16 cellular contexts compared by ENCODE assay signal in the genomic region with DNA sequence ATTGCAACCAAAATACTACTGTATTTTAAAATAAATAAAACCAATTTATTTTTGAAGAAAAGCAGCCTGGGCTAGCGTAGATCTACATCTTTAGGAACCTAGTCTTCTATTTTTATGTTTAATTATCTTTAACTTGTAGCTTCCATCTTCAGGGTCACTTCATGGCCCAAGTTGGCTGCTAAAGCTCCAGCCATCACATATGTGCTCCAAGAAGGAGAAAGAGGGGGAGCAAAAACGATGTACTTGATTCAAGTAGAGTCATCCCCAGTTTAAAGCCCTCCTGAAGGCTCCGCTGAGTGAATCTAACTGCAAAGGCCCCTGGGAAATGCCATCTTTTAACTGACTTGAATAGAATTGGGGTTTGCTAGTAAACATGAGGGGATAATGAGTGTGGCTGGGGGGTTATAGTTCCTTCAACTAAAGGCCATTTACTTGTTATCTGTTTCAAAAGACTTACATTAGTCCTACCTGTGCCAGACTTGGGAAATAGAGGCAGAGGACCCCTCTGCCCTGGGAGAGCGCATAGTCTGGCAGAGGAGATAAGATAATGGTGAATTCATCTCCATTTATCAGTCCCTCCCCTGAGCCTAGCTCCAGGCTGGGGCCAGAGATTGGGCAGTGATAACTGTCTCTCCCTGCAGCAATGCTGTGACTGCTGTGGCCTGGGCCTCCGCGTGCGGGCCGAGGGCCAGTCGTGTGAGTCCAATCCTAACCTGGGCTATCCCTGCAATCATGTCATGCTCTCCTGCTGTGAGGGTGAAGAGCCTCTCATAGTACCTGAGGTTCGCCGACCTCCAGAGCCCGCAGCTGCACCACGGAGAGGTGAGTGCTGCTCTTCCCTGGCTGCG.
A peak's percentile ranks its signal among the peaks of the same experiment; 100 is the strongest.
DNase-seq lines count a peak whose midpoint lies in the region; ATAC-seq and TF ChIP-seq lines count a peak whose summit lies in the region.
"Had no signal": no experiment of that assay in that cellular context is flagged by ENCODE, and none has a peak within 500 bp of the region (broad histone marks: within the 10 kb centered on the region; RNA-seq: fewer than 3 reads in every experiment).

No MANE protein-coding gene starts in this region.

- TF ChIP-seq CTCF in RWPE1 (conservative IDR thresholded peaks at IDR 0.05; ENCODE audit: low read depth) (no peak), chondrocyte (IDR thresholded peaks at IDR 0.05) (no peak)

- peaks cover 6% of the 10 kb centered on the region for H3K9me3 Mint-ChIP-seq in activated naive CD8-positive, alpha-beta T cell treated with anti-CD3 and anti-CD28 coated beads, Interleukin-2, amount 10 ng/mL, durations not matched to agents 7 days and 5 days
- peaks cover 6% of the 10 kb centered on the region for H3K9me3 Mint-ChIP-seq in activated naive CD8-positive, alpha-beta T cell treated with anti-CD3 and anti-CD28 coated beads, Interleukin-2, amount 50 U/mL, for 24 hours
- peaks cover 4% of the 10 kb centered on the region for H3K9me3 Mint-ChIP-seq in chondrocyte (ENCODE audit: low read depth)

- no peak for ATAC-seq in activated naive CD8-positive, alpha-beta T cell treated with anti-CD3 and anti-CD28 coated beads, Interleukin-2, amount 10 ng/mL, durations not matched to agents 7 days and 5 days (ENCODE audit: low read depth)
- ATAC-seq in activated naive CD8-positive, alpha-beta T cell treated with anti-CD3 and anti-CD28 coated beads, Interleukin-2, amount 50 U/mL, for 24 hours: no peak
- ATAC-seq in HG03565 (IDR thresholded peaks at IDR 0.05; ENCODE audit: unreplicated experiment) (no peak), HG02623 (IDR thresholded peaks at IDR 0.05; ENCODE audit: unreplicated experiment) (no peak)
- ATAC-seq: HCT116 had no signal

- H3K4me2 ChIP-seq in neuronal stem cell (ENCODE audit: insufficient read depth, low read length, poor library complexity, severe bottlenecking): no peak overlapping the region
- H3K4me2 ChIP-seq: BLaER1 had no signal

- H2BK5ac ChIP-seq in neuronal stem cell (ENCODE audit: low read length): no peak overlapping the region

- no peak overlapping the region for H3K27ac Mint-ChIP-seq in activated naive CD8-positive, alpha-beta T cell treated with anti-CD3 and anti-CD28 coated beads, Interleukin-2, amount 10 ng/mL, durations not matched to agents 7 days and 5 days
- no peak overlapping the region for H3K27ac Mint-ChIP-seq in activated naive CD8-positive, alpha-beta T cell treated with anti-CD3 and anti-CD28 coated beads, Interleukin-2, amount 50 U/mL, for 24 hours
- H3K27ac Mint-ChIP-seq in chondrocyte (ENCODE audit: unreplicated experiment): no peak overlapping the region
- H3K27ac Mint-ChIP-seq: CD8-positive, alpha-beta memory T cell had no signal

- no peaks in the 10 kb centered on the region for H3K79me1 ChIP-seq in neuronal stem cell (ENCODE audit: low read depth, low read length)

- no peak overlapping the region for H3K14ac ChIP-seq in neuronal stem cell (ENCODE audit: low read length)

- POLR2A ChIA-PET in activated naive CD8-positive, alpha-beta T cell treated with anti-CD3 and anti-CD28 coated beads, Interleukin-2, amount 10 ng/mL, durations not matched to agents 7 days and 5 days (lab: Charles Lee): no interaction called here
- POLR2A ChIA-PET in RWPE1 (lab: Yijun Ruan, JAX; ENCODE audit: low non-redundant PET): no interaction called here

- H3K4me1 Mint-ChIP-seq in activated naive CD8-positive, alpha-beta T cell treated with anti-CD3 and anti-CD28 coated beads, Interleukin-2, amount 10 ng/mL, durations not matched to agents 7 days and 5 days: no peaks in the 10 kb centered on the region
- no peaks in the 10 kb centered on the region for H3K4me1 Mint-ChIP-seq in activated naive CD8-positive, alpha-beta T cell treated with anti-CD3 and anti-CD28 coated beads, Interleukin-2, amount 50 U/mL, for 24 hours
- peaks cover 7% of the 10 kb centered on the region for H3K4me1 Mint-ChIP-seq in chondrocyte (ENCODE audit: low read depth)
- H3K4me1 Mint-ChIP-seq: CD8-positive, alpha-beta memory T cell had no signal

- no peak overlapping the region for H4K91ac ChIP-seq in neuronal stem cell (ENCODE audit: low read depth, low read length, poor library complexity)

- H2AK5ac ChIP-seq in neuronal stem cell (ENCODE audit: low read depth, low read length): no peak overlapping the region

- H3K4ac ChIP-seq in neuronal stem cell (ENCODE audit: low read length): no peak overlapping the region

- in situ Hi-C loops in HAP-1 (cut with MboI; ENCODE audit: low sequenced_read_pairs): no loop called here

- H3K23ac ChIP-seq in neuronal stem cell (ENCODE audit: low read depth, low read length, poor library complexity): peak overlapping the region; percentile 37

- H2AFZ ChIP-seq in neuronal stem cell (ENCODE audit: low read length): no peak overlapping the region

- CTCF ChIA-PET in RWPE1 (lab: Yijun Ruan, JAX): no interaction called here

- WGBS in neuronal stem cell (ENCODE audit: extremely low coverage in 2 of 2, insufficient read length in 2 of 2, insufficient replicate concordance in 1 of 2), 2 donors: no CpG with 5 or more reads among the region's 14 CpGs

- H3K4me3 Mint-ChIP-seq in activated naive CD8-positive, alpha-beta T cell treated with anti-CD3 and anti-CD28 coated beads, Interleukin-2, amount 10 ng/mL, durations not matched to agents 7 days and 5 days: no peak overlapping the region
- no peak overlapping the region for H3K4me3 Mint-ChIP-seq in activated naive CD8-positive, alpha-beta T cell treated with anti-CD3 and anti-CD28 coated beads, Interleukin-2, amount 50 U/mL, for 24 hours
- H3K4me3 Mint-ChIP-seq in chondrocyte (ENCODE audit: unreplicated experiment): no peak overlapping the region
- H3K4me3 Mint-ChIP-seq: CD8-positive, alpha-beta memory T cell had no signal

- H3K27me3 Mint-ChIP-seq in activated naive CD8-positive, alpha-beta T cell treated with anti-CD3 and anti-CD28 coated beads, Interleukin-2, amount 10 ng/mL, durations not matched to agents 7 days and 5 days: no peaks in the 10 kb centered on the region
- H3K27me3 Mint-ChIP-seq in activated naive CD8-positive, alpha-beta T cell treated with anti-CD3 and anti-CD28 coated beads, Interleukin-2, amount 50 U/mL, for 24 hours: no peaks in the 10 kb centered on the region
- no peaks in the 10 kb centered on the region for H3K27me3 Mint-ChIP-seq in chondrocyte (ENCODE audit: low read depth)

- no peaks in the 10 kb centered on the region for H3K27me3 ChIP-seq in neuronal stem cell (ENCODE audit: control insufficient read depth in 3 of 3, insufficient read depth in 3 of 3, low read depth in 1 of 3, low read length in 3 of 3)
- 0 out of 2 replicates have a peak, but pooled peaks cover 3% of the 10 kb centered on the region for H3K27me3 ChIP-seq in HAP-1 (ENCODE audit: low read depth)
- H3K27me3 ChIP-seq: BLaER1 had no signal

- no peak overlapping the region for H4K8ac ChIP-seq in neuronal stem cell (ENCODE audit: low read depth, low read length)

- H3K27ac ChIP-seq in RWPE1: peak overlapping the region; percentile 73
- no peak overlapping the region for H3K27ac ChIP-seq in neuronal stem cell (replicated peaks; ENCODE audit: low read length)
- H3K27ac ChIP-seq: BLaER1 had no signal

- H3K4me3 ChIP-seq in neuronal stem cell (ENCODE audit: low read length in 2 of 2) (peak overlapping the region in 1 of 2 donors; percentile 2), HAP-1 (no peak overlapping the region)
- H3K4me3 ChIP-seq: BLaER1 had no signal

- H3K18ac ChIP-seq in neuronal stem cell (ENCODE audit: low read length): peak overlapping the region; percentile 58

- peak; percentile 10 for DNase-seq in activated naive CD8-positive, alpha-beta T cell treated with anti-CD3 and anti-CD28 coated beads, Interleukin-2, amount 10 ng/mL, durations not matched to agents 7 days and 5 days
- DNase-seq in activated naive CD8-positive, alpha-beta T cell treated with anti-CD3 and anti-CD28 coated beads, Interleukin-2, amount 50 U/mL, for 24 hours: no peak
- DNase-seq in RWPE1 (ENCODE audit: low spot score) (no peak), chondrocyte (ENCODE audit: low spot score) (peak; percentile 51), neuronal stem cell (ENCODE audit: low spot score) (no peak), HAP-1 (ENCODE audit: low spot score in 2 of 2) (no peak)
- DNase-seq: 8988T; AML-193; Caco-2; CD8-positive, alpha-beta memory T cell; DND-41; GDM1 had no signal

- H2BK12ac ChIP-seq in neuronal stem cell (ENCODE audit: low read length): no peak overlapping the region

- peaks cover 3% of the 10 kb centered on the region for H3K36me3 Mint-ChIP-seq in activated naive CD8-positive, alpha-beta T cell treated with anti-CD3 and anti-CD28 coated beads, Interleukin-2, amount 10 ng/mL, durations not matched to agents 7 days and 5 days
- peaks cover 1% of the 10 kb centered on the region for H3K36me3 Mint-ChIP-seq in activated naive CD8-positive, alpha-beta T cell treated with anti-CD3 and anti-CD28 coated beads, Interleukin-2, amount 50 U/mL, for 24 hours (ENCODE audit: low read depth)
- peaks cover 50% of the 10 kb centered on the region for H3K36me3 Mint-ChIP-seq in chondrocyte (ENCODE audit: low read depth)
- H3K36me3 Mint-ChIP-seq: CD8-positive, alpha-beta memory T cell had no signal

- no peaks in the 10 kb centered on the region for H3K36me3 ChIP-seq in neuronal stem cell (replicated peaks in 1 of 2; ENCODE audit: control insufficient read depth in 2 of 2, insufficient read depth in 2 of 2, low read length in 2 of 2)
- H3K36me3 ChIP-seq in HAP-1 (replicated peaks): no peaks in the 10 kb centered on the region
- H3K36me3 ChIP-seq: BLaER1 had no signal

- H2BK15ac ChIP-seq in neuronal stem cell (ENCODE audit: low read length): no peak overlapping the region

- peak overlapping the region; percentile 5 for H3K9ac ChIP-seq in neuronal stem cell (ENCODE audit: low read depth, low read length, poor library complexity)
- H3K9ac ChIP-seq: BLaER1 had no signal

- H3K9me3 ChIP-seq in neuronal stem cell (replicated peaks in 1 of 2; ENCODE audit: control insufficient read depth in 2 of 2, insufficient read depth in 1 of 2, low read depth in 1 of 2, low read length in 2 of 2): no peaks in the 10 kb centered on the region
- no peaks in the 10 kb centered on the region for H3K9me3 ChIP-seq in HAP-1
- H3K9me3 ChIP-seq: BLaER1, Caco-2 had no signal

- H3K4me1 ChIP-seq in neuronal stem cell (ENCODE audit: control insufficient read depth in 2 of 2, insufficient read depth in 1 of 2, low read depth in 1 of 2, low read length in 2 of 2): no peaks in the 10 kb centered on the region
- no peaks in the 10 kb centered on the region for H3K4me1 ChIP-seq in HAP-1
- H3K4me1 ChIP-seq: BLaER1, Caco-2 had no signal

- no peak overlapping the region for H2BK120ac ChIP-seq in neuronal stem cell (ENCODE audit: low read depth, low read length)

Comparison
In these comparisons a context has a peak if more than half of its experiments do, and no peak if none do; other contexts are left out.
1. DNase-seq: peak in activated naive CD8-positive, alpha-beta T cell treated with anti-CD3 and anti-CD28 coated beads, Interleukin-2, amount 10 ng/mL, durations not matched to agents 7 days and 5 days (single experiment) and chondrocyte (single experiment); none in activated naive CD8-positive, alpha-beta T cell treated with anti-CD3 and anti-CD28 coated beads, Interleukin-2, amount 50 U/mL, for 24 hours (single experiment), RWPE1 (single experiment), neuronal stem cell (single experiment) and HAP-1 (0 of 2).